In the genomic region with DNA sequence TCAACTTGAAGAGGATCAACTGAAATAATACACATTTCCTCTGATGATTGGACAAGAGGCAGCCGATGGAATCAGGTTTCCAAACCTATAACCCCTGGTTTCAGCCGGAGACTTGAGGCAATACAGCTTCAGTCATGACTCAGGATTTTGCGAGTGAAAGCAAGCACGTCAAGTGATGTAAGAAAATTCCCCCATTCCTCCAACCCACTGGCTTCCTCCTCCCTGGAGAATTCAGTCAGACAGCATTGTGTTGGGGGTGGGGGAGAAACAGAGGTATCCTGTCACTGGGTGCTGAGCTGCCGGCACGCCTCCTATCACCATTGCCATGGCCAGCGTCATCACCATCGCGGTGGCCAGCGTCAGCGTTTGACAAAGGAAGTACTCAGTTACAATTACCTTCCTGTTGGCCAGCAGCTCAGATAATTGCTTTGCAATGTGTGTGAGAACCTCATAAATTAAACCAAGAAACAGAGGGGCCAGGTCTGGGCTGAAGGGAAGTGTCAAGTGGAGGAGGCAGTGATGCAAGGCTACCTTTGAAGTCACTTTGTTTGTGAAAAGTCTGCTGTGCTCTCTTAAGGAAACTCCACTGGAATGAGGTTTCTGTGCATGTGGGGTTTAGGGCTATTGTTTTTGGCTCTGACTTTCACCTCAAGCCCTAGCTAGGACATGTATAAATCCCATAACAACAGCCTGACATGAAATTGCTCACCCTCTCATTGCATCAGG, we compare ENCODE assay signal across 8 cellular contexts. TPM values are rescaled to one million over a fixed set of nuclear protein-coding genes. Genes with fewer than 3 reads are reported as not detected.
DNase-seq lines count a peak whose midpoint lies in the region; ATAC-seq and TF ChIP-seq lines count a peak whose summit lies in the region.

No MANE protein-coding gene starts in this region.

- no peaks in the 10 kb centered on the region for H3K36me3 ChIP-seq in body of pancreas (replicated peaks in 1 of 2; ENCODE audit: insufficient read depth in 1 of 2, low read depth in 2 of 2)
- H3K36me3 ChIP-seq in kidney epithelial cell (ENCODE audit: control insufficient read depth, insufficient read depth, low read length) = no peaks in the 10 kb centered on the region

- WGBS in body of pancreas, 2 donors = 34 to 35% methylated on average over 9 to 11 of the region's 11 CpGs

- peaks cover 16% of the 10 kb centered on the region for H3K4me1 ChIP-seq in body of pancreas

- TF ChIP-seq CTCF in body of pancreas (IDR thresholded peaks at IDR 0.05) (no peak), kidney epithelial cell (IDR thresholded peaks at IDR 0.05; ENCODE audit: insufficient read depth, low read length, poor library complexity, severe bottlenecking) (no peak)

- peak in 1 of 3 donors; percentile 30 for TF ChIP-seq POLR2A in body of pancreas (IDR thresholded peaks at IDR 0.05)

- peak; percentile 88 for ATAC-seq in body of pancreas
- no peak for ATAC-seq in GM18909 (IDR thresholded peaks at IDR 0.05; ENCODE audit: poor library complexity, unreplicated experiment)

- H3K4me3 ChIP-seq in body of pancreas (no peak overlapping the region), kidney epithelial cell (ENCODE audit: low read depth, low read length) (no peak overlapping the region)

- H3K9me3 ChIP-seq in body of pancreas = no peaks in the 10 kb centered on the region

- DNase-seq in EL = peak; percentile 100
- peak; percentile 100 for DNase-seq in M059J (ENCODE audit: low read depth)
- DNase-seq in SW480 (ENCODE audit: low spot score) = peak; percentile 95
- DNase-seq in body of pancreas = peak; percentile 66 to 82 (median 73)
- peak; percentile 100 for DNase-seq in kidney epithelial cell (ENCODE audit: low read depth)
- peak; percentile 71 for DNase-seq in stimulated activated CD4-positive, alpha-beta T cell treated with anti-CD3 and anti-CD28 coated beads, Interleukin-1b, Interleukin-23, amount 100 ng/mL, for 48 hours
- no peak for DNase-seq in ecto neural progenitor cell (ENCODE audit: low spot score)

- intact Hi-C loops in body of pancreas (cut with DNase I) = no loop called here

- H3K27me3 ChIP-seq in body of pancreas (no peaks in the 10 kb centered on the region), kidney epithelial cell (ENCODE audit: control insufficient read depth, insufficient read depth, low read length) (no peaks in the 10 kb centered on the region)

- peak overlapping the region; percentile 37 to 78 (median 62) for H3K27ac ChIP-seq in body of pancreas

RNA-seq across cellular contexts. Expression of gene LIF, which starts 50.3 kb away (rescaled TPM):
- 7.5 and 9.9 TPM in 2 replicates for total RNA-seq in M059J (2014; rRNA removed; shearing (Covaris generic))
- 1 to 10 TPM in 1 of 2 donors, under 1 TPM in 1; 0.52 to 1.3 TPM for total RNA-seq in body of pancreas
- total RNA-seq in kidney epithelial cell = 108 and 112 TPM in 2 replicates
